ENCODE assay signal across 19 cellular contexts in the genomic region with DNA sequence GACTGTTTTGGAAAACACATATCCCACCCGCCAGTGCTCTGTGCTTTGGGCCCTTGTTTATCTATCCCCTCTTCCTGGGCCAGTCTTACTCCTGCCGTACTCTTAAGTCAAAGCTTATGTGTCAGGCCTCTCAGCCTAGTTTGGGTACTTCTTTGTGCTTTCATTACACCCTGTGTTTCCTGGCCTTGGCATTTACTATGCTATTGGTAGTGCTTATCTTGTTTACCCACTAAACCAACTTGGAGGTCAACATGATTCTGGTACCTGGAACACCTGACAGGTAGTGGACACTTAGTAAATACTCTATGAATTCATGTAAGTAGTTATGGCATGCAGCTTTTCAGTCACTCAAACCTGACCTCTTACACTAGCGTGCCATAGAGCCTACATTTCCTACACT. TPM values are rescaled to one million over a fixed set of nuclear protein-coding genes. Genes with fewer than 3 reads are reported as not detected.
DNase-seq lines count a peak whose midpoint lies in the region; ATAC-seq and TF ChIP-seq lines count a peak whose summit lies in the region.
"Had no signal": no experiment of that assay in that cellular context is flagged by ENCODE, and none has a peak within 500 bp of the region (broad histone marks: within the 10 kb centered on the region; RNA-seq: fewer than 3 reads in every experiment).

No MANE protein-coding gene starts in this region.

- ATAC-seq in T-helper 17 cell = no peak
- ATAC-seq: psoas muscle had no signal

- no peak for TF ChIP-seq POLR2A in stomach (IDR thresholded peaks at IDR 0.05)

- WGBS in stomach, 5 donors = 37 to 67% (median 52%) methylated on average over 3 of the region's 3 CpGs

- H3K27me3 ChIP-seq in iPS-20b (ENCODE audit: insufficient read depth, low read length) (peaks cover 5% of the 10 kb centered on the region; the same call in 1 of the 2 replicates), stomach (no peaks in the 10 kb centered on the region)
- H3K27me3 ChIP-seq: tibial nerve had no signal

- peaks cover 52% of the 10 kb centered on the region for H3K4me1 Mint-ChIP-seq in activated naive CD4-positive, alpha-beta T cell treated with anti-CD3 and anti-CD28 coated beads, Interleukin-2, amount 10 ng/mL, durations not matched to agents 7 days and 5 days
- peaks cover 55% of the 10 kb centered on the region for H3K4me1 Mint-ChIP-seq in T-helper 17 cell

- TF ChIP-seq CTCF in stomach (IDR thresholded peaks at IDR 0.05) = no peak

- H3K4me3 Mint-ChIP-seq in activated naive CD4-positive, alpha-beta T cell treated with anti-CD3 and anti-CD28 coated beads, Interleukin-2, amount 10 ng/mL, durations not matched to agents 7 days and 5 days = peak overlapping the region; percentile 18
- H3K4me3 Mint-ChIP-seq in T-helper 17 cell = peak overlapping the region; percentile 56

- no peak overlapping the region for H3K27ac Mint-ChIP-seq in activated naive CD4-positive, alpha-beta T cell treated with anti-CD3 and anti-CD28 coated beads, Interleukin-2, amount 10 ng/mL, durations not matched to agents 7 days and 5 days
- peak overlapping the region; percentile 30 for H3K27ac Mint-ChIP-seq in T-helper 17 cell

- H3K36me3 ChIP-seq in iPS-20b (ENCODE audit: insufficient read depth, low read depth, low read length) (peaks cover 51% of the 10 kb centered on the region), stomach (peaks cover 0 to 3% (median 0%) of the 10 kb centered on the region in 4 donors)

- H3K9ac ChIP-seq in iPS-20b (ENCODE audit: low read depth, low read length) = no peak overlapping the region

- intact Hi-C loops in stomach (cut with DNase I; ENCODE audit: low total_unique reads) = no loop called here

- TF ChIP-seq EP300 in stomach (IDR thresholded peaks at IDR 0.05) = no peak

- peaks cover 10% of the 10 kb centered on the region for H3K4me1 ChIP-seq in iPS-20b (ENCODE audit: insufficient read depth, low read length)
- peaks cover 24 to 51% (median 41%) of the 10 kb centered on the region in 4 donors for H3K4me1 ChIP-seq in stomach

- H3K27me3 Mint-ChIP-seq in activated naive CD4-positive, alpha-beta T cell treated with anti-CD3 and anti-CD28 coated beads, Interleukin-2, amount 10 ng/mL, durations not matched to agents 7 days and 5 days = no peaks in the 10 kb centered on the region
- no peaks in the 10 kb centered on the region for H3K27me3 Mint-ChIP-seq in T-helper 17 cell

- no peaks in the 10 kb centered on the region for H3K9me3 Mint-ChIP-seq in activated naive CD4-positive, alpha-beta T cell treated with anti-CD3 and anti-CD28 coated beads, Interleukin-2, amount 10 ng/mL, durations not matched to agents 7 days and 5 days
- H3K9me3 Mint-ChIP-seq: immature natural killer cell had no signal

- H3K36me3 Mint-ChIP-seq in activated naive CD4-positive, alpha-beta T cell treated with anti-CD3 and anti-CD28 coated beads, Interleukin-2, amount 10 ng/mL, durations not matched to agents 7 days and 5 days = peaks cover 39% of the 10 kb centered on the region
- H3K36me3 Mint-ChIP-seq in T-helper 17 cell (ENCODE audit: low read depth) = peaks cover 6% of the 10 kb centered on the region

- no peak overlapping the region for H3K27ac ChIP-seq in iPS-20b (ENCODE audit: low read length)
- H3K27ac ChIP-seq in stomach = peak overlapping the region; percentile 46 to 99 (median 64)
- H3K27ac ChIP-seq: psoas muscle, tibial nerve had no signal

- DNase-seq in activated naive CD4-positive, alpha-beta T cell treated with anti-CD3 and anti-CD28 coated beads, Interleukin-2, amount 10 ng/mL, durations not matched to agents 7 days and 5 days = no peak
- no peak for DNase-seq in activated naive CD4-positive, alpha-beta T cell (lab: John Stamatoyannopoulos, UW)
- DNase-seq in T-helper 17 cell (no peak), stomach (peak; percentile 27), NCI-H446 treated with DMSO at 0.1 percent for 48 hours (lab: John Stamatoyannopoulos, UW) (no peak), AG08395 (ENCODE audit: low spot score) (no peak), NCI-H69 (lab: John Stamatoyannopoulos, UW) (no peak)
- DNase-seq: ACHN; aorta; head of caudate nucleus; immature natural killer cell; MV-4-11; NCI-H1930; NCI-H446; NK-92 treated with Interleukin-12 subunit alpha and Interleukin-12 subunit beta, amount 100 ng/mL, for 24 hours; psoas muscle had no signal

- CTCF ChIA-PET in activated naive CD4-positive, alpha-beta T cell treated with anti-CD3 and anti-CD28 coated beads, Interleukin-2, amount 10 ng/mL, durations not matched to agents 7 days and 5 days (lab: Charles Lee) = interaction anchor here (0.9 kb wide), 1 partner anchor 90 kb away, joined by 3 read pairs; no protein-coding TSS in a partner anchor

- H3K9me3 ChIP-seq in T-helper 17 cell (ENCODE audit: control insufficient read depth, low read length, poor library complexity, severe bottlenecking) = no peaks in the 10 kb centered on the region
- no peaks in the 10 kb centered on the region for H3K9me3 ChIP-seq in iPS-20b (ENCODE audit: insufficient read depth, low read depth, low read length)
- no peaks in the 10 kb centered on the region for H3K9me3 ChIP-seq in stomach
- H3K9me3 ChIP-seq: psoas muscle, tibial nerve had no signal

- H3K4me3 ChIP-seq in iPS-20b (ENCODE audit: low read length) (peak overlapping the region; percentile 95; the same call in 1 of the 2 replicates), stomach (peak overlapping the region in 1 of 4 donors; percentile 5)
- H3K4me3 ChIP-seq: lung, psoas muscle, tibial nerve had no signal

RNA-seq across cellular contexts. Expression of gene POLR1D, which starts 2.4 kb away (rescaled TPM):
- total RNA-seq in T-helper 17 cell (100 to 1,000 TPM; 129 to 150 TPM), stomach (100 to 1,000 TPM in 2 of 5 donors, 10 to 100 TPM in 3; 43.7 to 179 (median 71.6) TPM)
- 100 to 1,000 TPM; 148 to 230 (median 184) TPM for polyA plus RNA-seq in stomach

RNA-seq across cellular contexts. Expression of gene LNX2, which starts 3.7 kb away (rescaled TPM):
- 1 to 10 TPM; 4.6 to 6.9 TPM for total RNA-seq in T-helper 17 cell
- total RNA-seq in stomach = 10 to 100 TPM in 3 of 5 donors, 1 to 10 TPM in 2; 3.5 to 35.7 (median 17.8) TPM
- 10 to 100 TPM in 1 of 3 donors, 1 to 10 TPM in 2; 4.2 to 10.8 (median 7.8) TPM for polyA plus RNA-seq in stomach
